Comparison of ENCODE assay signal across 8 cellular contexts in the genomic region with DNA sequence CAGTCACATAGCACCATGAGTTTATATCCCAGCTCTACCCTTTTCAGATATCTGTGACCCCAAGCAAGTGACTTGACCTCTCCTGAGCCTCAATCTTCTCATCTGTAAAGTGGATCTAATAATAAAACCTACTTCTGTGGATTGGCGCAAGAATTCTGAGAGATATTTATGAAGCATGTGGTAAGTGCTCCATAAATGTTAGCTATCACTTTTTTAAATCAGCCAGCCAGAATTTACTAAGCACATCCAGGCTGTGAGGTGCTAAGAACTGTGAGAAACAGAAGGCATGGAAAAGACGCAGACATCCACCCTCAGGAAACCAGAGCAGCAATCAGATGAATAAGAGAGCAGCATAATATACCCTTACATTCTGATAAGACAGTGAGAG. TPM values are rescaled to one million over a fixed set of nuclear protein-coding genes. Genes with fewer than 3 reads are reported as not detected.
DNase-seq lines count a peak whose midpoint lies in the region; ATAC-seq, FAIRE-seq and TF ChIP-seq lines count a peak whose summit lies in the region.

No MANE protein-coding gene starts in this region.

- no peaks in the 10 kb centered on the region; a peak in 1 of 5 replicates for H3K9me3 Mint-ChIP-seq in H9

- H3K9me3 ChIP-seq in H9 (ENCODE audit: control insufficient read depth, low read depth, low read length) (no peaks in the 10 kb centered on the region), SJSA1 (replicated peaks) (no peaks in the 10 kb centered on the region), small intestine (ENCODE audit: control insufficient read depth, low read depth) (no peaks in the 10 kb centered on the region)

- H3K4me1 Mint-ChIP-seq in H9 = peaks cover 0 to 5% of the 10 kb centered on the region in 2 experiments; a peak in 2 of 4 replicates

- H3K27me3 Mint-ChIP-seq in H9 (ENCODE audit: low read depth) = peaks cover 15% of the 10 kb centered on the region

- no peak for FAIRE-seq in small intestine (lab: Jason Lieb, UNC)

- H3K4me1 ChIP-seq in H9 (ENCODE audit: insufficient read depth, low read length) = peaks cover 5% of the 10 kb centered on the region; the same call in 1 of the 2 replicates
- H3K4me1 ChIP-seq in SJSA1 (replicated peaks) = peaks cover 28% of the 10 kb centered on the region
- H3K4me1 ChIP-seq in small intestine (ENCODE audit: control insufficient read depth in 2 of 2, insufficient read depth in 1 of 2, low read depth in 1 of 2, low read length in 1 of 2) = peaks cover 0 to 3% of the 10 kb centered on the region in 2 donors

- no peak overlapping the region for H2BK15ac ChIP-seq in H9 (ENCODE audit: low read depth, low read length)

- no peaks in the 10 kb centered on the region for H3K79me1 ChIP-seq in H9 (ENCODE audit: insufficient read depth, low read depth, low read length, poor library complexity, severe bottlenecking)

- peak overlapping the region; percentile 91; the same call in 1 of the 2 replicates for H3K14ac ChIP-seq in H9 (ENCODE audit: insufficient read depth, low read length)

- H2AK5ac ChIP-seq in H9 (ENCODE audit: insufficient read length, low read length) = no peak overlapping the region

- peak overlapping the region; percentile 51 for H3K4me3 ChIP-seq in SJSA1
- peak overlapping the region; percentile 42 to 55 for H3K4me3 ChIP-seq in small intestine (ENCODE audit: low read depth in 1 of 2, low read length in 2 of 2)

- no peak for DNase-seq in H9
- no peak for DNase-seq in SJSA1 (ENCODE audit: low read depth in 1 of 2, low spot score in 2 of 2)
- peak; percentile 26 for DNase-seq in glomerular visceral epithelial cell (ENCODE audit: extremely low spot score)
- DNase-seq in small intestine = no peak
- DNase-seq in DMS79 treated with DMSO at 0.1 percent for 48 hours (lab: John Stamatoyannopoulos, UW) = no peak
- DNase-seq in NCI-H1048 (lab: John Stamatoyannopoulos, UW) = no peak
- no peak for DNase-seq in stimulated activated naive CD4-positive, alpha-beta T cell treated with Interleukin-2 at 50 U/mL for 16 hours (lab: John Stamatoyannopoulos, UW)

- peak overlapping the region; percentile 99 for H2AFZ ChIP-seq in H9 (ENCODE audit: low read length)

- no peak overlapping the region for H3T11ph ChIP-seq in H9 (ENCODE audit: low read length)

- no peak overlapping the region for H3K56ac ChIP-seq in H9 (ENCODE audit: insufficient read length, low read depth, low read length)

- H3K27ac ChIP-seq in H9 (ENCODE audit: insufficient read length, low read depth, low read length) (no peak overlapping the region), SJSA1 (peak overlapping the region; percentile 82; the same call in 1 of the 2 replicates), small intestine (ENCODE audit: low read depth in 1 of 2, low read length in 1 of 2) (peak overlapping the region; percentile 38 to 79)

- H3K4ac ChIP-seq in H9 (ENCODE audit: low read depth, low read length) = no peak overlapping the region

- H3K27me3 ChIP-seq in H9 (ENCODE audit: insufficient read depth, low read length) = no peaks in the 10 kb centered on the region; the same call in 1 of the 2 replicates
- no peaks in the 10 kb centered on the region for H3K27me3 ChIP-seq in SJSA1 (replicated peaks)
- H3K27me3 ChIP-seq in small intestine (ENCODE audit: control insufficient read depth in 2 of 2, insufficient read depth in 2 of 2, low read length in 2 of 2) = no peaks in the 10 kb centered on the region

- H4K91ac ChIP-seq in H9 (ENCODE audit: insufficient read length, low read depth, low read length) = no peak overlapping the region

- ATAC-seq in HG02938 (IDR thresholded peaks at IDR 0.05; ENCODE audit: unreplicated experiment) = no peak

- no peak overlapping the region for H2BK20ac ChIP-seq in H9 (ENCODE audit: low read depth, low read length, poor library complexity, severe bottlenecking)

- no peak for TF ChIP-seq CTCF in H9 (conservative IDR thresholded peaks at IDR 0.05)

- peak overlapping the region; percentile 79 for H3K9ac ChIP-seq in H9 (ENCODE audit: extremely low read depth, insufficient read length, low read length)

- H3K79me2 ChIP-seq in H9 (ENCODE audit: insufficient read depth, low read length) = no peaks in the 10 kb centered on the region; the same call in 1 of the 2 replicates

- H3K23me2 ChIP-seq in H9 (ENCODE audit: insufficient read length, low read depth, low read length, poor library complexity, severe bottlenecking) = peaks cover 6% of the 10 kb centered on the region

- H3K36me3 ChIP-seq in SJSA1 = no peaks in the 10 kb centered on the region
- no peaks in the 10 kb centered on the region for H3K36me3 ChIP-seq in small intestine (ENCODE audit: control insufficient read depth in 2 of 2, insufficient read depth in 2 of 2, low read length in 2 of 2)

- no peak overlapping the region for H3K18ac ChIP-seq in H9 (ENCODE audit: insufficient read length, low read depth, low read length)

- WGBS in H9 (ENCODE audit: extremely low coverage, insufficient read length, low lambda C conversion rate) = no CpG with 5 or more reads among the region's 2 CpGs
- WGBS in small intestine, 3 donors = 36 to 49% (median 38%) methylated on average over 2 of the region's 2 CpGs

- H3K4me2 ChIP-seq in H9 (ENCODE audit: insufficient read depth, insufficient read length, low read length) = peak overlapping the region; percentile 75

- no peak overlapping the region for H2BK12ac ChIP-seq in H9 (ENCODE audit: insufficient read length, low read depth, low read length)

- no peak overlapping the region for H3K23ac ChIP-seq in H9 (ENCODE audit: insufficient read length, low read depth, low read length)

- no peak overlapping the region for H4K5ac ChIP-seq in H9 (ENCODE audit: insufficient read length, low read depth, low read length)

- H3K27ac Mint-ChIP-seq in H9 = peak overlapping the region; percentile 25 to 88 (median 66); a peak in 2 of 7 replicates

- H4K20me1 ChIP-seq in H9 (ENCODE audit: control insufficient read depth, insufficient read depth, insufficient read length) = no peaks in the 10 kb centered on the region

- H3K36me3 Mint-ChIP-seq in H9 (ENCODE audit: insufficient read depth in 1 of 3, low read depth in 3 of 3) = peaks cover 2 to 21% (median 7%) of the 10 kb centered on the region in 3 experiments; a peak in 5 of 7 replicates

- no peak overlapping the region for H2BK5ac ChIP-seq in H9 (ENCODE audit: insufficient read length, low read length)

- no peak overlapping the region for H2BK120ac ChIP-seq in H9 (ENCODE audit: low read depth, low read length, poor library complexity, severe bottlenecking)

- H4K8ac ChIP-seq in H9 (replicated peaks; ENCODE audit: insufficient read length, low read depth, low read length) = no peak overlapping the region

- no peak overlapping the region for H3K4me3 Mint-ChIP-seq in H9

RNA-seq across cellular contexts. Expression of a gene that starts 0.9 kb away (rescaled TPM):
- 13.8 and 14.5 TPM in 2 replicates for total RNA-seq in H9 (2021)
- 0.58 and 0.85 TPM in 2 replicates for total RNA-seq in SJSA1 (2014; rRNA removed; shearing (Covaris generic))
- 1 to 10 TPM; 3.5 to 7.9 (median 5.6) TPM for polyA plus RNA-seq in small intestine

RNA-seq across cellular contexts. Expression of a gene that starts 7.7 kb away (rescaled TPM):
- total RNA-seq in H9 (2021) = 41.3 and 43.3 TPM in 2 replicates
- 25.2 and 29.4 TPM in 2 replicates for total RNA-seq in SJSA1 (2014; rRNA removed; shearing (Covaris generic))
- polyA plus RNA-seq in small intestine = 10 to 100 TPM in 2 of 3 donors, 1 to 10 TPM in 1; 8.9 to 12.4 (median 12.3) TPM

RNA-seq across cellular contexts. Expression of a gene that starts 32.2 kb away (rescaled TPM):
- not detected in 2 replicates for total RNA-seq in H9 (2021)
- not detected in 2 replicates for total RNA-seq in SJSA1 (2014; rRNA removed; shearing (Covaris generic))
- polyA plus RNA-seq in small intestine = under 1 TPM in 1 of 3 donors, not detected in 2; 0.03 TPM

RNA-seq across cellular contexts. Expression of a gene that starts 35.7 kb away (rescaled TPM):
- total RNA-seq in H9 (2021) = 54.4 and 55.1 TPM in 2 replicates
- 3.6 TPM in 2 replicates for total RNA-seq in SJSA1 (2014; rRNA removed; shearing (Covaris generic))
- polyA plus RNA-seq in small intestine = 1 to 10 TPM in 2 of 3 donors, under 1 TPM in 1; 0.81 to 2.6 (median 1.3) TPM

RNA-seq across cellular contexts. Expression of a gene that starts 57.2 kb away (rescaled TPM):
- total RNA-seq in H9 (2021) = 18.9 and 22.7 TPM in 2 replicates
- total RNA-seq in SJSA1 (2014; rRNA removed; shearing (Covaris generic)) = 37.5 and 43.1 TPM in 2 replicates
- 10 to 100 TPM in 1 of 3 donors, 1 to 10 TPM in 1, under 1 TPM in 1; 0.67 to 14.3 (median 4.9) TPM for polyA plus RNA-seq in small intestine
